In the genomic region with DNA sequence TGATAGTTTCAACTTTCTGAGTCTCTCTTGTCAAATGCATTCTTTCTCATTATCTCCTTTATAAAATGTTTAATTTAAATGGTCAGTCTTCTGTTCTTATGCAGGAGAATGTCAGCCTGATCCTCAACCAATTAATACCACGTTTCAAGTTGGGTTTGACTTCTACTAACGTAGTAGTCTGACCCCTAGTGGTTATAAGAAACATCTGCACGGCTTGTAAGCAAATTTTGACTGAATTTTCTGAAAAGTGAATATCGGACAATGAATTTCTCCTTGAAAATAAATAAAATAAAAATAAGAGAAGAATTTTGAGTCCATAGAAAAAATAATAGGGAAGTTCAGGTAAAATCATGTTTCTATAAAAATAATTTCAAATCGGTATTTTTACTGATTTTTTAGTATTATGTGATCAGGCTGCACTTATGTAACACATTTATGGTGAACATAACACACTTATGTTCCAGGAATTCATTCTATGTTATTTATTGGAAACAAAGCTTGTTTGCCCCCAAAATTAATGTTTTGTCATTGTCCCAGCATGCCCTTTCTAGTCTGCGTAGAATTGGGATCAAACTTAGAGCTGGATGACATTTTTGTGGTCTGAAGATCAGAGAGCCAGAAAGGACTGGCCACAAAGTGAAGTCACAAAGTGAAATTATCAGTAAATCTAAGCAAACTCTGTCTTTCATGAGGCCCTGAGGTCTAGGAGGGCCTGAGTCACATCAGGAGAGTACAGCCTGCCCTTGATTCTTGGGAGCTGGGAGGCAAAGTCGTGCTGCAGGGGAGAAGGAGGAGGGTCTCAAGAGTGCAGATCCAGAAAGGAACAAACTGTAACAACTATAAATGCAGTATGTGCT, we compare ENCODE assay signal across 8 cellular contexts.
DNase-seq lines count a peak whose midpoint lies in the region; ATAC-seq and TF ChIP-seq lines count a peak whose summit lies in the region.

No MANE protein-coding gene starts in this region.

- POLR2A ChIA-PET in WTC11 (lab: Charles Lee) = no interaction called here

- peak; percentile 54 for DNase-seq in CD1c-positive myeloid dendritic cell (ENCODE audit: extremely low spot score)
- DNase-seq in H4 (ENCODE audit: low spot score) = peak; percentile 91
- DNase-seq in NCI-H2107 treated with DMSO at 0.1 percent for 48 hours (lab: John Stamatoyannopoulos, UW; ENCODE audit: unreplicated experiment) = peak; percentile 82
- DNase-seq in WTC11 (ENCODE audit: low spot score) = no peak
- peak; percentile 15 for DNase-seq in iPS DF 19.7 (ENCODE audit: low read depth, low spot score)
- DNase-seq in tibial nerve (ENCODE audit: low spot score in 2 of 2) = no peak
- no peak for DNase-seq in ureter (ENCODE audit: low spot score)

- 20 to 21% methylated on average over 7 of the region's 7 CpGs for WGBS in tibial nerve, 2 donors

- peaks cover 8% of the 10 kb centered on the region for H3K4me1 Mint-ChIP-seq in WTC11

- no peaks in the 10 kb centered on the region for H3K9me3 Mint-ChIP-seq in WTC11

- H3K9me3 ChIP-seq in tibial nerve = no peaks in the 10 kb centered on the region

- no peaks in the 10 kb centered on the region for H3K36me3 Mint-ChIP-seq in WTC11

- no peaks in the 10 kb centered on the region for H3K4me1 ChIP-seq in tibial nerve

- ATAC-seq in WTC11 (no peak), GM19397 (IDR thresholded peaks at IDR 0.05; ENCODE audit: unreplicated experiment) (no peak)

- H3K4me3 Mint-ChIP-seq in WTC11 = no peak overlapping the region

- TF ChIP-seq EP300 in tibial nerve (IDR thresholded peaks at IDR 0.05) = no peak

- H3K27ac ChIP-seq in tibial nerve = peak overlapping the region in 1 of 4 donors; percentile 12

- no peaks in the 10 kb centered on the region for H3K27me3 ChIP-seq in tibial nerve

- H3K36me3 ChIP-seq in tibial nerve = no peaks in the 10 kb centered on the region

- CTCF ChIA-PET in WTC11 (lab: Charles Lee) = interaction anchor here (0.5 to 2.1 kb wide), 8 partner anchors 13 to 390 kb away, joined by 3 to 8 read pairs (median 4); partner anchors contain the start of gene STXBP6

- TF ChIP-seq CTCF in WTC11 (IDR thresholded peaks at IDR 0.05) (peak; percentile 40; the same call in 1 of the 2 replicates), tibial nerve (IDR thresholded peaks at IDR 0.05) (peak; percentile 59 to 74 (median 72))

- peak overlapping the region; percentile 53; the same call in 1 of the 2 replicates for H3K27ac Mint-ChIP-seq in WTC11

- TF ChIP-seq POLR2A in tibial nerve (IDR thresholded peaks at IDR 0.05) = no peak

- peaks cover 2% of the 10 kb centered on the region; the same call in 1 of the 2 replicates for H3K27me3 Mint-ChIP-seq in WTC11 (ENCODE audit: low read depth)

- H3K4me3 ChIP-seq in tibial nerve = no peak overlapping the region

TF ChIP-seq in WTC11, 78 proteins besides CTCF, POLR2A, EP300 and RAD21:
- TF ChIP-seq, protein P1, sequence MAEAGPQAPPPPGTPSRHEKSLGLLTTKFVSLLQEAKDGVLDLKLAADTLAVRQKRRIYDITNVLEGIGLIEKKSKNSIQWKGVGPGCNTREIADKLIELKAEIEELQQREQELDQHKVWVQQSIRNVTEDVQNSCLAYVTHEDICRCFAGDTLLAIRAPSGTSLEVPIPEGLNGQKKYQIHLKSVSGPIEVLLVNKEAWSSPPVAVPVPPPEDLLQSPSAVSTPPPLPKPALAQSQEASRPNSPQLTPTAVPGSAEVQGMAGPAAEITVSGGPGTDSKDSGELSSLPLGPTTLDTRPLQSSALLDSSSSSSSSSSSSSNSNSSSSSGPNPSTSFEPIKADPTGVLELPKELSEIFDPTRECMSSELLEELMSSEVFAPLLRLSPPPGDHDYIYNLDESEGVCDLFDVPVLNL (CRISPR knock-in tag; IDR thresholded peaks at IDR 0.05; ENCODE audit: borderline replicate concordance, low read depth) = no peak
- TF ChIP-seq, protein P2, sequence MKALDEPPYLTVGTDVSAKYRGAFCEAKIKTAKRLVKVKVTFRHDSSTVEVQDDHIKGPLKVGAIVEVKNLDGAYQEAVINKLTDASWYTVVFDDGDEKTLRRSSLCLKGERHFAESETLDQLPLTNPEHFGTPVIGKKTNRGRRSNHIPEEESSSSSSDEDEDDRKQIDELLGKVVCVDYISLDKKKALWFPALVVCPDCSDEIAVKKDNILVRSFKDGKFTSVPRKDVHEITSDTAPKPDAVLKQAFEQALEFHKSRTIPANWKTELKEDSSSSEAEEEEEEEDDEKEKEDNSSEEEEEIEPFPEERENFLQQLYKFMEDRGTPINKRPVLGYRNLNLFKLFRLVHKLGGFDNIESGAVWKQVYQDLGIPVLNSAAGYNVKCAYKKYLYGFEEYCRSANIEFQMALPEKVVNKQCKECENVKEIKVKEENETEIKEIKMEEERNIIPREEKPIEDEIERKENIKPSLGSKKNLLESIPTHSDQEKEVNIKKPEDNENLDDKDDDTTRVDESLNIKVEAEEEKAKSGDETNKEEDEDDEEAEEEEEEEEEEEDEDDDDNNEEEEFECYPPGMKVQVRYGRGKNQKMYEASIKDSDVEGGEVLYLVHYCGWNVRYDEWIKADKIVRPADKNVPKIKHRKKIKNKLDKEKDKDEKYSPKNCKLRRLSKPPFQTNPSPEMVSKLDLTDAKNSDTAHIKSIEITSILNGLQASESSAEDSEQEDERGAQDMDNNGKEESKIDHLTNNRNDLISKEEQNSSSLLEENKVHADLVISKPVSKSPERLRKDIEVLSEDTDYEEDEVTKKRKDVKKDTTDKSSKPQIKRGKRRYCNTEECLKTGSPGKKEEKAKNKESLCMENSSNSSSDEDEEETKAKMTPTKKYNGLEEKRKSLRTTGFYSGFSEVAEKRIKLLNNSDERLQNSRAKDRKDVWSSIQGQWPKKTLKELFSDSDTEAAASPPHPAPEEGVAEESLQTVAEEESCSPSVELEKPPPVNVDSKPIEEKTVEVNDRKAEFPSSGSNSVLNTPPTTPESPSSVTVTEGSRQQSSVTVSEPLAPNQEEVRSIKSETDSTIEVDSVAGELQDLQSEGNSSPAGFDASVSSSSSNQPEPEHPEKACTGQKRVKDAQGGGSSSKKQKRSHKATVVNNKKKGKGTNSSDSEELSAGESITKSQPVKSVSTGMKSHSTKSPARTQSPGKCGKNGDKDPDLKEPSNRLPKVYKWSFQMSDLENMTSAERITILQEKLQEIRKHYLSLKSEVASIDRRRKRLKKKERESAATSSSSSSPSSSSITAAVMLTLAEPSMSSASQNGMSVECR (CRISPR knock-in tag; IDR thresholded peaks at IDR 0.05; ENCODE audit: borderline replicate concordance) = no peak
- no peak for TF ChIP-seq MAX (CRISPR knock-in tag; IDR thresholded peaks at IDR 0.05)
- TF ChIP-seq NR1H2 (CRISPR knock-in tag; IDR thresholded peaks at IDR 0.05) = no peak
- no peak for TF ChIP-seq GRHL2 (CRISPR knock-in tag; IDR thresholded peaks at IDR 0.05; ENCODE audit: insufficient replicate concordance, severe bottlenecking)
- TF ChIP-seq E2F5 (CRISPR knock-in tag; IDR thresholded peaks at IDR 0.05) = no peak
- no peak for TF ChIP-seq AR (CRISPR knock-in tag; IDR thresholded peaks at IDR 0.05)
- no peak for TF ChIP-seq SMAD4 (CRISPR knock-in tag; IDR thresholded peaks at IDR 0.05)
- TF ChIP-seq CREB1 (CRISPR knock-in tag; IDR thresholded peaks at IDR 0.05) = no peak
TF ChIP-seq in WTC11: peak in this region for 0.

Comparison
In these comparisons a context has a peak if more than half of its experiments do, and no peak if none do; other contexts are left out.
1. DNase-seq: peak in CD1c-positive myeloid dendritic cell (single experiment), H4 (single experiment), NCI-H2107 treated with DMSO at 0.1 percent for 48 hours (single experiment) and iPS DF 19.7 (single experiment); none in WTC11 (single experiment), tibial nerve (0 of 2) and ureter (single experiment).